Comparison of ENCODE assay signal across 17 cellular contexts in genomic region chr12:103504606-103505005, GRCh38. TPM values are rescaled to one million over a fixed set of nuclear protein-coding genes. Genes with fewer than 3 reads are reported as not detected.
DNase-seq lines count a peak whose midpoint lies in the region; ATAC-seq, FAIRE-seq and TF ChIP-seq lines count a peak whose summit lies in the region.
"Had no signal": no experiment of that assay in that cellular context is flagged by ENCODE, and none has a peak within 500 bp of the region (broad histone marks: within the 10 kb centered on the region; RNA-seq: fewer than 3 reads in every experiment).

No MANE protein-coding gene starts in this region.

- TF ChIP-seq CTCF in activated CD8-positive, alpha-beta T cell treated with anti-CD3 and anti-CD28 coated beads for 36 hours (IDR thresholded peaks at IDR 0.05) = no peak
- TF ChIP-seq CTCF in keratinocyte (optimal IDR thresholded peaks at IDR 0.05 in 1 of 3, IDR thresholded peaks at IDR 0.05 in 1 of 3, conservative IDR thresholded peaks at IDR 0.05 in 1 of 3; ENCODE audit: extremely low read depth in 1 of 3, insufficient read depth in 2 of 3, low read length in 3 of 3) = no peak

- peaks cover 32% of the 10 kb centered on the region for H3K4me1 Mint-ChIP-seq in activated CD8-positive, alpha-beta T cell treated with anti-CD3 and anti-CD28 coated beads for 36 hours (ENCODE audit: low read depth)
- peaks cover 32% of the 10 kb centered on the region for H3K4me1 Mint-ChIP-seq in activated CD8-positive, alpha-beta T cell treated with anti-CD3 and anti-CD28 coated beads, Interleukin-2, amount 10 ng/mL, durations not matched to agents 7 days and 5 days (ENCODE audit: low read depth)
- H3K4me1 Mint-ChIP-seq in stimulated activated naive CD8-positive, alpha-beta T cell treated with anti-CD3 and anti-CD28 coated beads, Interleukin-15, Interleukin-2, amounts not matched to agents 100 ng/mL and 50 ng/mL, for 24 hours (ENCODE audit: low read depth) = peaks cover 41% of the 10 kb centered on the region
- peaks cover 41% of the 10 kb centered on the region for H3K4me1 Mint-ChIP-seq in stimulated activated naive CD8-positive, alpha-beta T cell treated with anti-CD3 and anti-CD28 coated beads, Interleukin-15, amount 100 ng/mL, for 72 hours

- no peaks in the 10 kb centered on the region for H3K36me3 Mint-ChIP-seq in activated CD8-positive, alpha-beta T cell treated with anti-CD3 and anti-CD28 coated beads for 36 hours (ENCODE audit: low read depth)
- no peaks in the 10 kb centered on the region for H3K36me3 Mint-ChIP-seq in activated CD8-positive, alpha-beta T cell treated with anti-CD3 and anti-CD28 coated beads, Interleukin-2, amount 10 ng/mL, durations not matched to agents 7 days and 5 days (ENCODE audit: low read depth)
- no peaks in the 10 kb centered on the region for H3K36me3 Mint-ChIP-seq in stimulated activated naive CD8-positive, alpha-beta T cell treated with anti-CD3 and anti-CD28 coated beads, Interleukin-15, Interleukin-2, amounts not matched to agents 100 ng/mL and 50 ng/mL, for 24 hours (ENCODE audit: low read depth)
- H3K36me3 Mint-ChIP-seq: CD8-positive, alpha-beta T cell had no signal

- intact Hi-C loops in activated CD8-positive, alpha-beta T cell treated with anti-CD3 and anti-CD28 coated beads for 36 hours (cut with micrococcal nuclease) = loop anchor here (5.0 kb wide), 1 partner anchor 552 kb away; no protein-coding TSS in a partner anchor

- no peak overlapping the region for H3K4me3 ChIP-seq in keratinocyte (ENCODE audit: control insufficient read depth in 2 of 3, extremely low read depth in 1 of 3, insufficient read depth in 2 of 3, low read depth in 1 of 3, low read length in 3 of 3)
- H3K4me3 ChIP-seq: BLaER1, GM23248, SJSA1 had no signal

- H3K4me3 Mint-ChIP-seq in activated CD8-positive, alpha-beta T cell treated with anti-CD3 and anti-CD28 coated beads for 36 hours = no peak overlapping the region
- no peak overlapping the region for H3K4me3 Mint-ChIP-seq in activated CD8-positive, alpha-beta T cell treated with anti-CD3 and anti-CD28 coated beads, Interleukin-2, amount 10 ng/mL, durations not matched to agents 7 days and 5 days
- no peak overlapping the region for H3K4me3 Mint-ChIP-seq in stimulated activated naive CD8-positive, alpha-beta T cell treated with anti-CD3 and anti-CD28 coated beads, Interleukin-15, Interleukin-2, amounts not matched to agents 100 ng/mL and 50 ng/mL, for 24 hours
- peak overlapping the region in 1 of 2 donors; percentile 37 for H3K4me3 Mint-ChIP-seq in stimulated activated naive CD8-positive, alpha-beta T cell treated with anti-CD3 and anti-CD28 coated beads, Interleukin-15, amount 100 ng/mL, for 72 hours
- H3K4me3 Mint-ChIP-seq: CD8-positive, alpha-beta T cell had no signal

- no peak overlapping the region for H2AFZ ChIP-seq in keratinocyte (ENCODE audit: control insufficient read depth, low read length)
- H2AFZ ChIP-seq: GM23248 had no signal

- no peak for FAIRE-seq in keratinocyte (lab: Jason Lieb, UNC)
- FAIRE-seq: HTR-8/SVneo had no signal

- no peaks in the 10 kb centered on the region for H4K20me1 ChIP-seq in keratinocyte (ENCODE audit: control insufficient read depth, extremely low read depth, insufficient read depth, low read length)
- H4K20me1 ChIP-seq: BLaER1 had no signal

- dilution Hi-C loops in keratinocyte (cut with MboI; ENCODE audit: extremely low pct_ligation_motif_present, low sequenced_read_pairs) = no loop called here

- H3K9ac ChIP-seq in keratinocyte (ENCODE audit: control insufficient read depth, extremely low read depth, insufficient read depth, low read length) = peak overlapping the region; percentile 49
- H3K9ac ChIP-seq: BLaER1, GM23248 had no signal

- ATAC-seq in activated CD8-positive, alpha-beta T cell treated with anti-CD3 and anti-CD28 coated beads for 36 hours = no peak
- ATAC-seq in activated CD8-positive, alpha-beta T cell treated with anti-CD3 and anti-CD28 coated beads, Interleukin-2, amount 10 ng/mL, durations not matched to agents 7 days and 5 days = no peak
- no peak for ATAC-seq in stimulated activated naive CD8-positive, alpha-beta T cell treated with anti-CD3 and anti-CD28 coated beads, Interleukin-15, amount 100 ng/mL, for 72 hours
- no peak for ATAC-seq in GM19455 (IDR thresholded peaks at IDR 0.05; ENCODE audit: unreplicated experiment)

- no peaks in the 10 kb centered on the region for H3K9me3 Mint-ChIP-seq in activated CD8-positive, alpha-beta T cell treated with anti-CD3 and anti-CD28 coated beads for 36 hours
- H3K9me3 Mint-ChIP-seq in activated CD8-positive, alpha-beta T cell treated with anti-CD3 and anti-CD28 coated beads, Interleukin-2, amount 10 ng/mL, durations not matched to agents 7 days and 5 days (ENCODE audit: insufficient read depth) = no peaks in the 10 kb centered on the region
- H3K9me3 Mint-ChIP-seq in stimulated activated naive CD8-positive, alpha-beta T cell treated with anti-CD3 and anti-CD28 coated beads, Interleukin-15, Interleukin-2, amounts not matched to agents 100 ng/mL and 50 ng/mL, for 24 hours = no peaks in the 10 kb centered on the region
- no peaks in the 10 kb centered on the region for H3K9me3 Mint-ChIP-seq in stimulated activated naive CD8-positive, alpha-beta T cell treated with anti-CD3 and anti-CD28 coated beads, Interleukin-15, amount 100 ng/mL, for 72 hours
- H3K9me3 Mint-ChIP-seq: CD8-positive, alpha-beta T cell had no signal

- no peaks in the 10 kb centered on the region for H3K79me2 ChIP-seq in keratinocyte (ENCODE audit: control insufficient read depth, insufficient read depth, low read length)

- peaks cover 13% of the 10 kb centered on the region for H3K4me1 ChIP-seq in keratinocyte (ENCODE audit: control insufficient read depth, extremely low read depth, insufficient read depth, low read length)
- H3K4me1 ChIP-seq: BLaER1, SJSA1 had no signal

- no peaks in the 10 kb centered on the region for H3K9me1 ChIP-seq in keratinocyte (ENCODE audit: control insufficient read depth, extremely low read depth, insufficient read depth, low read length)

- POLR2A ChIA-PET in activated CD8-positive, alpha-beta T cell treated with anti-CD3 and anti-CD28 coated beads for 36 hours (lab: Charles Lee) = interaction anchor here (1.3 kb wide), 1 partner anchor 37 kb away, joined by 3 read pairs; no protein-coding TSS in a partner anchor
- POLR2A ChIA-PET in activated CD8-positive, alpha-beta T cell treated with anti-CD3 and anti-CD28 coated beads, Interleukin-2, amount 10 ng/mL, durations not matched to agents 7 days and 5 days (lab: Charles Lee) = no interaction called here

- H3K9me3 ChIP-seq in keratinocyte (ENCODE audit: control insufficient read depth, low read depth, low read length) = no peaks in the 10 kb centered on the region
- H3K9me3 ChIP-seq: BLaER1, SJSA1 had no signal

- H3K36me3 ChIP-seq in keratinocyte (ENCODE audit: control insufficient read depth in 2 of 2, extremely low read depth in 1 of 2, insufficient read depth in 2 of 2, low read length in 2 of 2) = no peaks in the 10 kb centered on the region
- H3K36me3 ChIP-seq: BLaER1, SJSA1 had no signal

- H3K27me3 ChIP-seq in keratinocyte (ENCODE audit: control insufficient read depth, extremely low read depth, insufficient read depth, low read length) = no peaks in the 10 kb centered on the region
- H3K27me3 ChIP-seq: BLaER1 had no signal

- CTCF ChIA-PET in activated CD8-positive, alpha-beta T cell treated with anti-CD3 and anti-CD28 coated beads for 36 hours (lab: Charles Lee) = interaction anchor here (2.1 kb wide), 1 partner anchor 44 kb away, joined by 11 read pairs; no protein-coding TSS in a partner anchor
- CTCF ChIA-PET in activated CD8-positive, alpha-beta T cell treated with anti-CD3 and anti-CD28 coated beads, Interleukin-2, amount 10 ng/mL, durations not matched to agents 7 days and 5 days (lab: Charles Lee) = interaction anchor here (0.9 kb wide), 1 partner anchor 20 kb away, joined by 3 read pairs; no protein-coding TSS in a partner anchor

- H3K4me2 ChIP-seq in keratinocyte (ENCODE audit: control insufficient read depth, extremely low read depth, insufficient read depth, low read depth, low read length) = no peak overlapping the region
- H3K4me2 ChIP-seq: BLaER1 had no signal

- peak overlapping the region; percentile 65 for H3K27ac Mint-ChIP-seq in activated CD8-positive, alpha-beta T cell treated with anti-CD3 and anti-CD28 coated beads for 36 hours
- H3K27ac Mint-ChIP-seq in activated CD8-positive, alpha-beta T cell treated with anti-CD3 and anti-CD28 coated beads, Interleukin-2, amount 10 ng/mL, durations not matched to agents 7 days and 5 days = no peak overlapping the region
- peak overlapping the region; percentile 76 for H3K27ac Mint-ChIP-seq in stimulated activated naive CD8-positive, alpha-beta T cell treated with anti-CD3 and anti-CD28 coated beads, Interleukin-15, Interleukin-2, amounts not matched to agents 100 ng/mL and 50 ng/mL, for 24 hours
- no peak overlapping the region for H3K27ac Mint-ChIP-seq in stimulated activated naive CD8-positive, alpha-beta T cell treated with anti-CD3 and anti-CD28 coated beads, Interleukin-15, amount 100 ng/mL, for 72 hours
- H3K27ac Mint-ChIP-seq: CD8-positive, alpha-beta T cell had no signal

- in situ Hi-C loops in ACHN (cut with HindIII; ENCODE audit: low pct_ligation_motif_present, low pct_unique_long_range_greater_than_20kb, low sequenced_read_pairs) = no loop called here

- no peak for DNase-seq in activated CD8-positive, alpha-beta T cell treated with anti-CD3 and anti-CD28 coated beads for 36 hours
- DNase-seq in activated CD8-positive, alpha-beta T cell treated with anti-CD3 and anti-CD28 coated beads, Interleukin-2, amount 10 ng/mL, durations not matched to agents 7 days and 5 days = no peak
- no peak for DNase-seq in stimulated activated naive CD8-positive, alpha-beta T cell treated with anti-CD3 and anti-CD28 coated beads, Interleukin-15, amount 100 ng/mL, for 72 hours
- DNase-seq in keratinocyte (ENCODE audit: low read depth, low spot score) = no peak
- no peak for DNase-seq in SW 1271 (lab: John Stamatoyannopoulos, UW)
- DNase-seq in ACHN = no peak
- DNase-seq: 8988T, DMS79, GM23248, HCEC 1CT, NCI-H187 treated with DMSO at 0.1 percent for 48 hours had no signal

- H3K27me3 Mint-ChIP-seq in activated CD8-positive, alpha-beta T cell treated with anti-CD3 and anti-CD28 coated beads for 36 hours = peaks cover 16% of the 10 kb centered on the region
- H3K27me3 Mint-ChIP-seq in activated CD8-positive, alpha-beta T cell treated with anti-CD3 and anti-CD28 coated beads, Interleukin-2, amount 10 ng/mL, durations not matched to agents 7 days and 5 days (ENCODE audit: low read depth) = peaks cover 3% of the 10 kb centered on the region
- peaks cover 9% of the 10 kb centered on the region for H3K27me3 Mint-ChIP-seq in stimulated activated naive CD8-positive, alpha-beta T cell treated with anti-CD3 and anti-CD28 coated beads, Interleukin-15, Interleukin-2, amounts not matched to agents 100 ng/mL and 50 ng/mL, for 24 hours
- peaks cover 18% of the 10 kb centered on the region for H3K27me3 Mint-ChIP-seq in stimulated activated naive CD8-positive, alpha-beta T cell treated with anti-CD3 and anti-CD28 coated beads, Interleukin-15, amount 100 ng/mL, for 72 hours

- H3K27ac ChIP-seq in keratinocyte (ENCODE audit: control insufficient read depth, insufficient read depth, low read length) = peak overlapping the region; percentile 85
- H3K27ac ChIP-seq: BLaER1, GM23248, SJSA1 had no signal

RNA-seq across cellular contexts. Expression of gene C12orf42, which starts 8.8 kb away (rescaled TPM):
- total RNA-seq in activated CD8-positive, alpha-beta T cell treated with anti-CD3 and anti-CD28 coated beads for 36 hours = 1 to 10 TPM in 1 of 2 experiments, under 1 TPM in 1; 0.49 to 1.4 TPM
- under 1 TPM; 0.84 to 0.91 TPM for total RNA-seq in activated CD8-positive, alpha-beta T cell treated with anti-CD3 and anti-CD28 coated beads, Interleukin-2, amount 10 ng/mL, durations not matched to agents 7 days and 5 days
- polyA plus RNA-seq in keratinocyte = 0.03 to 0.08 TPM in 2 of 3 replicates, not detected in the other
- polyA plus RNA-seq in keratinocyte (2011; ENCODE audit: low read depth) = not detected
- polyA plus RNA-seq in keratinocyte (2011; cell fraction: cytosol; rRNA removed) = not detected in 2 replicates
- not detected in 2 replicates for polyA plus RNA-seq in keratinocyte (2011; cell fraction: nucleus; rRNA removed)
- not detected in 2 replicates for polyA plus RNA-seq in keratinocyte (2012; ENCODE audit: low replicate concordance)
- not detected in 3 replicates for polyA minus RNA-seq in keratinocyte
- polyA minus RNA-seq in keratinocyte (2011; cell fraction: cytosol; rRNA and poly(A)+ RNA removed) = not detected
- not detected in 2 replicates for polyA minus RNA-seq in keratinocyte (2011; cell fraction: nucleus; rRNA and poly(A)+ RNA removed)
- total RNA-seq: GM23248, SJSA1 had no signal
- polyA plus RNA-seq: GM23248 had no signal

Comparison
In these comparisons a context has a peak if more than half of its experiments do, and no peak if none do; other contexts are left out.
1. H3K27ac Mint-ChIP-seq: peak in activated CD8-positive, alpha-beta T cell treated with anti-CD3 and anti-CD28 coated beads for 36 hours (single experiment) and stimulated activated naive CD8-positive, alpha-beta T cell treated with anti-CD3 and anti-CD28 coated beads, Interleukin-15, Interleukin-2, amounts not matched to agents 100 ng/mL and 50 ng/mL, for 24 hours (single experiment); none in activated CD8-positive, alpha-beta T cell treated with anti-CD3 and anti-CD28 coated beads, Interleukin-2, amount 10 ng/mL, durations not matched to agents 7 days and 5 days (single experiment) and stimulated activated naive CD8-positive, alpha-beta T cell treated with anti-CD3 and anti-CD28 coated beads, Interleukin-15, amount 100 ng/mL, for 72 hours (0 of 2).